Comparison of ENCODE assay signal across 28 cellular contexts in the genomic region with DNA sequence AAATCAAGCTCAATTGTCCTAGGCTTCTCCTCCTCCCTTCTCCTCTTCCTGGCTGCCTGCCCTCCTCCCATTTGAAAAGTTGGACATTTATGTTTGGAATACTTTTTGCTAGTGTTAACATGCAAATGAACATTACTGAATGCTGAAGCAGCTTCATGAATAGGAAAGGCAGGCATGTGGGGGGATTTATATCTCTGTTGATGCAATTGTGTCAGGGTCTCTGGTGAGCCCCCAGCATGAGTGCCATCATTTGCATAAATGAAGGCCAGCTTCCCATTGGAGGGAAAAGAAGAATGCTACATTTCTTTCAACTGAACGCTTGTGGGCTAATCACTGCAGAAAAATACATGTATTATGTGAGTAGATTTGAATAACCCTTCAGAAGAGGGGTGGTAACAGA.
"Had no signal": no experiment of that assay in that cellular context is flagged by ENCODE, and none has a peak within 500 bp of the region (broad histone marks: within the 10 kb centered on the region; RNA-seq: fewer than 3 reads in every experiment).

No MANE protein-coding gene starts in this region.

- H3K4me3 Mint-ChIP-seq: activated CD4-positive, alpha-beta T cell treated with anti-CD3 and anti-CD28 coated beads, Interleukin-2, amount 10 ng/mL, durations not matched to agents 7 days and 5 days; activated naive CD4-positive, alpha-beta T cell treated with anti-CD3 and anti-CD28 coated beads, Interleukin-2, amount 10 ng/mL, durations not matched to agents 7 days and 5 days; activated naive CD8-positive, alpha-beta T cell; activated naive CD8-positive, alpha-beta T cell treated with anti-CD3 and anti-CD28 coated beads, Interleukin-2, amount 50 U/mL, for 24 hours; activated T-cell treated with anti-CD3 and anti-CD28 coated beads, Interleukin-2, amount 50 U/mL, for 4 hours; activated T-helper 1 cell treated with anti-CD3 and anti-CD28 coated beads, Interleukin-12 subunit alpha, Interleukin-12 subunit beta, Interleukin-2, Interleukin-4 antibody, amounts not matched to agents 30 ng/mL and 10 ng/mL and 1 ng/mL, durations not matched to agents 14 hours and 24 hours and 36 hours; T-helper 1 cell treated with Interleukin-12 subunit alpha and Interleukin-12 subunit beta and Interleukin-4 antibody, amounts not matched to agents 30 μg/mL and 1 μg/mL, for 36 hours; T-helper 2 cell treated with Interferon-gamma antibody and Interleukin-4, amounts not matched to agents 5 μg/mL and 100 μg/mL, for 36 hours had no signal

- H3K4me3 ChIP-seq: K562, SJSA1 had no signal

- H3K9me3 ChIP-seq: SJSA1, SK-N-SH had no signal

- H3K27me3 ChIP-seq: brain microvascular endothelial cell, SJSA1 had no signal

- H3K36me3 ChIP-seq: brain microvascular endothelial cell, SJSA1 had no signal

- H3K9me3 Mint-ChIP-seq: activated CD4-positive, alpha-beta T cell treated with anti-CD3 and anti-CD28 coated beads, Interleukin-2, amount 10 ng/mL, durations not matched to agents 7 days and 5 days; activated naive CD4-positive, alpha-beta T cell treated with anti-CD3 and anti-CD28 coated beads, Interleukin-2, amount 10 ng/mL, durations not matched to agents 7 days and 5 days; activated T-cell treated with anti-CD3 and anti-CD28 coated beads, Interleukin-2, amount 50 U/mL, for 4 hours; activated T-helper 1 cell treated with anti-CD3 and anti-CD28 coated beads, Interleukin-12 subunit alpha, Interleukin-12 subunit beta, Interleukin-2, Interleukin-4 antibody, amounts not matched to agents 30 ng/mL and 10 ng/mL and 1 ng/mL, durations not matched to agents 14 hours and 24 hours and 36 hours; T-helper 1 cell treated with Interleukin-12 subunit alpha and Interleukin-12 subunit beta and Interleukin-4 antibody, amounts not matched to agents 30 μg/mL and 1 μg/mL, for 36 hours; T-helper 2 cell treated with Interferon-gamma antibody and Interleukin-4, amounts not matched to agents 5 μg/mL and 100 μg/mL, for 36 hours had no signal

- H3K36me3 Mint-ChIP-seq: activated naive CD4-positive, alpha-beta T cell treated with anti-CD3 and anti-CD28 coated beads, Interleukin-2, amount 10 ng/mL, durations not matched to agents 7 days and 5 days; activated naive CD8-positive, alpha-beta T cell had no signal

- H3K27ac Mint-ChIP-seq: activated CD4-positive, alpha-beta T cell treated with anti-CD3 and anti-CD28 coated beads, Interleukin-2, amount 10 ng/mL, durations not matched to agents 7 days and 5 days; activated naive CD4-positive, alpha-beta T cell treated with anti-CD3 and anti-CD28 coated beads, Interleukin-2, amount 10 ng/mL, durations not matched to agents 7 days and 5 days; activated naive CD8-positive, alpha-beta T cell; activated naive CD8-positive, alpha-beta T cell treated with anti-CD3 and anti-CD28 coated beads, Interleukin-2, amount 50 U/mL, for 24 hours; activated T-helper 1 cell treated with anti-CD3 and anti-CD28 coated beads, Interleukin-12 subunit alpha, Interleukin-12 subunit beta, Interleukin-2, Interleukin-4 antibody, amounts not matched to agents 30 ng/mL and 10 ng/mL and 1 ng/mL, durations not matched to agents 14 hours and 24 hours and 36 hours; T-helper 1 cell treated with Interleukin-12 subunit alpha and Interleukin-12 subunit beta and Interleukin-4 antibody, amounts not matched to agents 30 μg/mL and 1 μg/mL, for 36 hours; T-helper 2 cell treated with Interferon-gamma antibody and Interleukin-4, amounts not matched to agents 5 μg/mL and 100 μg/mL, for 36 hours had no signal

- H3K4me1 ChIP-seq: SJSA1 had no signal

- DNase-seq: activated CD4-positive, alpha-beta T cell treated with anti-CD3 and anti-CD28 coated beads, Interleukin-2, amount 10 ng/mL, durations not matched to agents 7 days and 5 days; activated CD4-positive, alpha-beta T cell treated with anti-CD3 and anti-CD28 coated beads, Interleukin-2, amount 50 U/mL, for 48 hours; activated CD8-positive, alpha-beta memory T cell treated with anti-CD3 and anti-CD28 coated beads, Interleukin-2, amount 50 U/mL, for 4 hours; activated effector memory CD4-positive, alpha-beta T cell treated with Interleukin-2 at 50 U/mL for 16 hours; activated naive CD4-positive, alpha-beta T cell treated with anti-CD3 and anti-CD28 coated beads, Interleukin-2, amount 10 ng/mL, durations not matched to agents 7 days and 5 days; activated naive CD8-positive, alpha-beta T cell treated with anti-CD3 and anti-CD28 coated beads, Interleukin-2, amount 50 U/mL, for 24 hours; activated T-cell treated with anti-CD3 and anti-CD28 coated beads for 4 hours; activated T-cell treated with anti-CD3 and anti-CD28 coated beads, Interleukin-2, amount 50 U/mL, for 4 hours; anterior cingulate cortex; brain microvascular endothelial cell; central memory CD4-positive, alpha-beta T cell; NCI-H1105; NCI-H1417 treated with DMSO at 0.1 percent for 48 hours; NCI-H187 treated with DMSO at 0.1 percent for 48 hours; NCI-H2081 treated with DMSO at 0.1 percent for 48 hours; NCI-H226; NCI-H446 treated with DMSO at 0.1 percent for 48 hours; NCI-H524 treated with DMSO at 0.1 percent for 48 hours; RPMI8226; SHP77 treated with DMSO at 0.1 percent for 48 hours; SK-N-SH had no signal

- H3K27me3 Mint-ChIP-seq: activated CD4-positive, alpha-beta T cell treated with anti-CD3 and anti-CD28 coated beads, Interleukin-2, amount 10 ng/mL, durations not matched to agents 7 days and 5 days; activated naive CD4-positive, alpha-beta T cell treated with anti-CD3 and anti-CD28 coated beads, Interleukin-2, amount 10 ng/mL, durations not matched to agents 7 days and 5 days; activated naive CD8-positive, alpha-beta T cell; activated naive CD8-positive, alpha-beta T cell treated with anti-CD3 and anti-CD28 coated beads, Interleukin-2, amount 50 U/mL, for 24 hours had no signal

- H3K4me1 Mint-ChIP-seq: activated CD4-positive, alpha-beta T cell treated with anti-CD3 and anti-CD28 coated beads, Interleukin-2, amount 10 ng/mL, durations not matched to agents 7 days and 5 days; activated naive CD4-positive, alpha-beta T cell treated with anti-CD3 and anti-CD28 coated beads, Interleukin-2, amount 10 ng/mL, durations not matched to agents 7 days and 5 days; activated naive CD8-positive, alpha-beta T cell treated with anti-CD3 and anti-CD28 coated beads, Interleukin-2, amount 50 U/mL, for 24 hours had no signal

- H3K27ac ChIP-seq: brain microvascular endothelial cell, SJSA1 had no signal

- ATAC-seq: activated naive CD8-positive, alpha-beta T cell treated with anti-CD3 and anti-CD28 coated beads, Interleukin-2, amount 50 U/mL, for 24 hours; activated T-cell treated with anti-CD3 and anti-CD28 coated beads, Interleukin-2, amount 50 U/mL, for 4 hours; K562; Panc1 had no signal
